ENCODE assay signal across 33 cellular contexts in genomic region chr1:119933397-119933796, GRCh38. TPM values are rescaled to one million over a fixed set of nuclear protein-coding genes. Genes with fewer than 3 reads are reported as not detected.
"Had no signal": no experiment of that assay in that cellular context is flagged by ENCODE, and none has a peak within 500 bp of the region (broad histone marks: within the 10 kb centered on the region; RNA-seq: fewer than 3 reads in every experiment).

No MANE protein-coding gene starts in this region.

- H3K27ac ChIP-seq: adrenal gland, body of pancreas, esophagus muscularis mucosa, foreskin keratinocyte, gastrocnemius medialis, heart right ventricle had no signal

- H3K4me1 ChIP-seq: adrenal gland, foreskin keratinocyte, gastrocnemius medialis had no signal

- ATAC-seq: activated CD4-positive, alpha-beta T cell treated with anti-CD3 and anti-CD28 coated beads for 36 hours; activated naive CD8-positive, alpha-beta T cell treated with anti-CD3 and anti-CD28 coated beads, Interleukin-2, amount 50 U/mL, for 24 hours; activated T-helper 17 cell treated with anti-CD3 and anti-CD28 coated beads, Interleukin-2, amount 50 U/mL, for 72 hours; body of pancreas; effector memory CD8-positive, alpha-beta T cell; foreskin keratinocyte; gastrocnemius medialis; heart right ventricle had no signal

- H3K27me3 ChIP-seq: adrenal gland, body of pancreas, esophagus muscularis mucosa, foreskin keratinocyte, gastrocnemius medialis, heart right ventricle had no signal

- H3K4me1 Mint-ChIP-seq: activated CD4-positive, alpha-beta T cell treated with anti-CD3 and anti-CD28 coated beads for 36 hours; activated CD4-positive, alpha-beta T cell treated with anti-CD3 and anti-CD28 coated beads, Interleukin-2, amount 10 ng/mL, durations not matched to agents 24 days and 14 days; activated naive CD4-positive, alpha-beta T cell treated with anti-CD3 and anti-CD28 coated beads, Interleukin-2, amount 50 U/mL, for 24 hours; activated naive CD8-positive, alpha-beta T cell treated with anti-CD3 and anti-CD28 coated beads for 36 hours; activated naive CD8-positive, alpha-beta T cell treated with anti-CD3 and anti-CD28 coated beads, Interleukin-2, amount 50 U/mL, for 24 hours; activated T-helper 17 cell treated with anti-CD3 and anti-CD28 coated beads, Interleukin-2, amount 50 U/mL, for 72 hours had no signal

- H3K4me3 ChIP-seq: adrenal gland, body of pancreas, esophagus muscularis mucosa, gastrocnemius medialis, heart right ventricle had no signal

- H3K27me3 Mint-ChIP-seq: activated CD4-positive, alpha-beta memory T cell treated with anti-CD3 and anti-CD28 coated beads for 36 hours; activated CD4-positive, alpha-beta T cell treated with anti-CD3 and anti-CD28 coated beads for 36 hours; activated CD4-positive, alpha-beta T cell treated with anti-CD3 and anti-CD28 coated beads, Interleukin-2, amount 10 ng/mL, durations not matched to agents 24 days and 14 days; activated naive CD4-positive, alpha-beta T cell treated with anti-CD3 and anti-CD28 coated beads, Interleukin-2, amount 50 U/mL, for 24 hours; activated naive CD8-positive, alpha-beta T cell treated with anti-CD3 and anti-CD28 coated beads for 36 hours; activated naive CD8-positive, alpha-beta T cell treated with anti-CD3 and anti-CD28 coated beads, Interleukin-2, amount 50 U/mL, for 24 hours; activated T-cell treated with anti-CD3 and anti-CD28 coated beads, Interleukin-2, amount 50 U/mL, for 24 hours; activated T-helper 17 cell treated with anti-CD3 and anti-CD28 coated beads, Interleukin-2, amount 50 U/mL, for 72 hours; effector memory CD8-positive, alpha-beta T cell had no signal

- DNase-seq: activated CD4-positive, alpha-beta memory T cell treated with anti-CD3 and anti-CD28 coated beads for 36 hours; activated CD4-positive, alpha-beta T cell treated with anti-CD3 and anti-CD28 coated beads for 36 hours; activated CD4-positive, CD25-positive, alpha-beta regulatory T cell; activated CD4-positive, CD25-positive, alpha-beta regulatory T cell treated with anti-CD3 and anti-CD28 coated beads, Interleukin-2, amount 50 U/mL, for 72 hours; activated CD8-positive, alpha-beta memory T cell treated with anti-CD3 and anti-CD28 coated beads, Interleukin-2, amount 50 U/mL, for 48 hours; activated effector memory CD4-positive, alpha-beta T cell treated with Interleukin-2 at 50 U/mL for 16 hours; activated gamma-delta T cell treated with Interleukin-2 at 50 U/mL for 16 hours; activated naive CD4-positive, alpha-beta T cell treated with anti-CD3 and anti-CD28 coated beads for 36 hours; activated naive CD8-positive, alpha-beta T cell treated with anti-CD3 and anti-CD28 coated beads for 36 hours; activated naive CD8-positive, alpha-beta T cell treated with anti-CD3 and anti-CD28 coated beads, Interleukin-2, amount 50 U/mL, for 24 hours; activated T-cell treated with anti-CD3 and anti-CD28 coated beads for 4 hours; activated T-cell treated with anti-CD3 and anti-CD28 coated beads, Interleukin-2, amount 50 U/mL, for 24 hours; adrenal gland; amygdala; aorta; body of pancreas; caudate nucleus; cortex of kidney; dermis blood vessel endothelial cell; effector CD4-positive, alpha-beta T cell; effector memory CD8-positive, alpha-beta T cell; erythroblast; foreskin keratinocyte; gastrocnemius medialis; heart right ventricle; T-helper 2 cell had no signal

- H3K9me3 ChIP-seq: gastrocnemius medialis had no signal

- H3K4me3 Mint-ChIP-seq: activated CD4-positive, alpha-beta memory T cell treated with anti-CD3 and anti-CD28 coated beads for 36 hours; activated CD4-positive, alpha-beta T cell treated with anti-CD3 and anti-CD28 coated beads for 36 hours; activated CD4-positive, alpha-beta T cell treated with anti-CD3 and anti-CD28 coated beads, Interleukin-2, amount 10 ng/mL, durations not matched to agents 24 days and 14 days; activated naive CD4-positive, alpha-beta T cell treated with anti-CD3 and anti-CD28 coated beads for 36 hours; activated naive CD4-positive, alpha-beta T cell treated with anti-CD3 and anti-CD28 coated beads, Interleukin-2, amount 50 U/mL, for 24 hours; activated naive CD8-positive, alpha-beta T cell treated with anti-CD3 and anti-CD28 coated beads for 36 hours; activated naive CD8-positive, alpha-beta T cell treated with anti-CD3 and anti-CD28 coated beads, Interleukin-2, amount 50 U/mL, for 24 hours; activated T-cell treated with anti-CD3 and anti-CD28 coated beads, Interleukin-2, amount 50 U/mL, for 24 hours; activated T-helper 17 cell treated with anti-CD3 and anti-CD28 coated beads, Interleukin-2, amount 50 U/mL, for 72 hours; effector memory CD8-positive, alpha-beta T cell had no signal

RNA-seq across cellular contexts. Expression of gene ADAM30, which starts 37.1 kb away (rescaled TPM):
- total RNA-seq: activated CD4-positive, alpha-beta memory T cell treated with anti-CD3 and anti-CD28 coated beads for 36 hours; activated CD4-positive, alpha-beta T cell treated with anti-CD3 and anti-CD28 coated beads for 36 hours; activated CD4-positive, alpha-beta T cell treated with anti-CD3 and anti-CD28 coated beads, Interleukin-2, amount 10 ng/mL, durations not matched to agents 24 days and 14 days; activated naive CD4-positive, alpha-beta T cell treated with anti-CD3 and anti-CD28 coated beads for 36 hours; activated naive CD8-positive, alpha-beta T cell treated with anti-CD3 and anti-CD28 coated beads for 36 hours; activated T-helper 17 cell treated with anti-CD3 and anti-CD28 coated beads, Interleukin-2, amount 50 U/mL, for 72 hours; adrenal gland; aorta; body of pancreas; chondrocyte; dermis blood vessel endothelial cell; esophagus muscularis mucosa; foreskin keratinocyte; gastrocnemius medialis; glomerular endothelial cell; heart right ventricle; T-helper 1 cell treated with Interleukin-12 subunit alpha and Interleukin-12 subunit beta and Interleukin-4 antibody, amounts not matched to agents 30 ng/mL and 1 ng/mL, for 36 hours had no signal
